Comparison of ENCODE assay signal across 7 cellular contexts in genomic region chr6:164062872-164063271, GRCh38.
"Had no signal": no experiment of that assay in that cellular context is flagged by ENCODE, and none has a peak within 500 bp of the region (broad histone marks: within the 10 kb centered on the region; RNA-seq: fewer than 3 reads in every experiment).

No MANE protein-coding gene starts in this region.

- ATAC-seq: K562 had no signal

- FAIRE-seq: HTR-8/SVneo, K562 had no signal

- H3K4me3 ChIP-seq: K562 had no signal

- DNase-seq: IMR-90, KBM-7, KG1 had no signal

- H3K4me2 ChIP-seq: KMS-11 had no signal

- H3K9ac ChIP-seq: KMS-11 had no signal

- H3K27ac ChIP-seq: HL-60, KMS-11 had no signal
